8 cellular contexts compared by ENCODE assay signal in the genomic region with DNA sequence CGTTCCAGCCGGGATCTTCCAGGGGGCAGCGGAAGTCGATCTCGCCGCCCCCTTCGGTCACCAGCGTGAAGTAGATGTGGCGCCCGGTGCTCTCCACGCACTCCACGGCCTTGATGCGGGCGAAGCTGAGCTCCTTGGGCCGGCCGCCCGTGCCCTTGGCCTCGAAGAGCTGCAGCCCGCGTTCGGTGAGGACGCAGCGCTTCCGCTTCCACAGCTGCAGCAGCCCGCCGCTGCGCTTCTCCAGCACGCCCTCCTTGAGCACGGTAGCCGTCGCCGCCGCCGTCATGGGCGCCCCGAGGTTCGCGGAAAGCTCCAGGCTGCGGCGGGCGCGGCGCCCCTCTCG. TPM values are rescaled to one million over a fixed set of nuclear protein-coding genes. Genes with fewer than 3 reads are reported as not detected.
DNase-seq lines count a peak whose midpoint lies in the region; ATAC-seq and TF ChIP-seq lines count a peak whose summit lies in the region.

No MANE protein-coding gene starts in this region.

- H3K9me3 ChIP-seq in iPS-18a (ENCODE audit: control insufficient read depth, low read depth, low read length), result no peaks in the 10 kb centered on the region

- in situ Hi-C loops in astrocyte of the cerebellum (cut with HindIII; ENCODE audit: low sequenced_read_pairs), result no loop called here

- H3K4me3 ChIP-seq in Jurkat, Clone E6-1 (ENCODE audit: low read length), result peak overlapping the region; percentile 54
- H3K4me3 ChIP-seq in astrocyte of the cerebellum (ENCODE audit: low read depth, low read length) (peak overlapping the region; percentile 95), iPS-18a (ENCODE audit: low read length) (peak overlapping the region; percentile 73)

- DNase-seq in ELR (ENCODE audit: low read depth) (peak; percentile 62), astrocyte of the cerebellum (ENCODE audit: low read depth) (no peak), amniotic stem cell (lab: John Stamatoyannopoulos, UW) (no peak), foreskin melanocyte (no peak)
- DNase-seq in Jurkat, Clone E6-1 (ENCODE audit: low read depth, low spot score), result no peak
- peak; percentile 23 for DNase-seq in stimulated activated naive CD8-positive, alpha-beta T cell treated with anti-CD3 and anti-CD28 coated beads, Interleukin-15, Interleukin-2, amounts not matched to agents 100 U/mL and 50 U/mL, for 24 hours

- peak; percentile 41 for ATAC-seq in GM21381 (IDR thresholded peaks at IDR 0.05; ENCODE audit: unreplicated experiment)
- ATAC-seq in stimulated activated naive CD8-positive, alpha-beta T cell treated with anti-CD3 and anti-CD28 coated beads, Interleukin-15, Interleukin-2, amounts not matched to agents 100 U/mL and 50 U/mL, for 24 hours, result no peak

- H3K4me1 ChIP-seq in iPS-18a (ENCODE audit: control insufficient read depth, low read depth, low read length), result no peaks in the 10 kb centered on the region

- no peak for TF ChIP-seq CTCF in astrocyte of the cerebellum (IDR thresholded peaks at IDR 0.05; ENCODE audit: low read depth, low read length, missing control alignments)

- H3K27me3 ChIP-seq in iPS-18a (ENCODE audit: control insufficient read depth, insufficient read depth, low read length), result peaks cover 44% of the 10 kb centered on the region

- H3K9ac ChIP-seq in iPS-18a (ENCODE audit: low read length), result peak overlapping the region; percentile 42

- H3K36me3 ChIP-seq in iPS-18a (ENCODE audit: control insufficient read depth, low read depth, low read length), result peaks cover 6% of the 10 kb centered on the region

- no peak overlapping the region for H3K27ac ChIP-seq in iPS-18a (ENCODE audit: low read length)

RNA-seq across cellular contexts. Expression of a gene that starts 0.5 kb away (rescaled TPM):
- 12.4 TPM for polyA plus RNA-seq in Jurkat, Clone E6-1 (2012; ENCODE audit: insufficient read depth, insufficient read length)

RNA-seq across cellular contexts. Expression of a gene that starts 38.5 kb away (rescaled TPM):
- polyA plus RNA-seq in Jurkat, Clone E6-1 (2012; ENCODE audit: insufficient read depth, insufficient read length), result 44.8 TPM

RNA-seq across cellular contexts. Expression of a gene that starts 46.9 kb away (rescaled TPM):
- polyA plus RNA-seq in Jurkat, Clone E6-1 (2012; ENCODE audit: insufficient read depth, insufficient read length), result not detected

Comparison
In these comparisons a context has a peak if more than half of its experiments do, and no peak if none do; other contexts are left out.
1. DNase-seq: peak in ELR (single experiment) and stimulated activated naive CD8-positive, alpha-beta T cell treated with anti-CD3 and anti-CD28 coated beads, Interleukin-15, Interleukin-2, amounts not matched to agents 100 U/mL and 50 U/mL, for 24 hours (single experiment); none in Jurkat, Clone E6-1 (single experiment), astrocyte of the cerebellum (single experiment), amniotic stem cell (single experiment) and foreskin melanocyte (single experiment).
2. Peak in every context shown above with its lines, with median percentiles within 50 percentile points of each other: H3K4me3 ChIP-seq.